ENCODE assay signal across 8 cellular contexts in the genomic region with DNA sequence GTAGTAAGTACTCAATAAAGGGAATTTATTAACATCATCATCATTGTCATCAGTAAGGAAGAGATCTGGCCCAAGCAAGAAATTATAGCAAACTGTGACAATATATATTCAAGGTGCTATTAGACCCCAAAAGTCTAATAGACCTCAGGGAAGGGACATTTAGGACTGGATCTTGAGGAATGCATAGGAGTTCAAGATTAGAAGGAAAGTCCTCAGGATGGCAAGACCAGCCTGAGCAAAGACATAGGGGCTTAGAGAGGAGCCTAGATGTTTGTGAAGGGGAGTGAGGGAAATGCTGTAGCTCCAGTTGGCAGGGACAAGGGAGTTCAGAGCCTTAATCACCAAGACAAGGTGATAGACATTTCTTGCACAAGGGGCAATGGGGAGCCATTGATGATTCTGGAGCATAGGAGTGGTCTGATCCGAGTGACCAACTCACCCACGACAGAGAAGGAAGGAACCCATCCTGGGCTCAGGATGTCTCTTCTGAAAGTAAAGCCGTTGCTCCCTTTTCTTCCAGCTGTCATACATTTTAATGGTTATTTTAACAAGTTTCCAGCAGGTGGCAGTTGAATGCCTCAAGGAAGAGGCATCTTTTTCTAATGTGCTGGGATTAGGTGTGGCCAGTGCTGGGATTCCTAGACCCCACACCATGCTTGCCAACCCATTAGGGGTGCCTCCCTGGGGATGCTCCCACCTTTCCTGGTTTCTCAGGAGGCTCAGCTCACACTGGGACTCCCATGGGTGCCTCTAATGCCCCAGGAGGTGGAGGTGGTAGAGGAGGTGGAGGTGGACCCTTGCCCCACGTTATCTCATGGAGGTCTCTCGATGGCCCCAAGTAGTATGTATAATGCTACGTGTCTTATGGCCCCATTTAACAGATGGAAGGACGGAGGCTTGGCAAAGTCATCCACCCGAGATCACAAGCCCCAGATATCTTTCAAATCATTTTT. TPM values are rescaled to one million over a fixed set of nuclear protein-coding genes. Genes with fewer than 3 reads are reported as not detected.
DNase-seq lines count a peak whose midpoint lies in the region; ATAC-seq and TF ChIP-seq lines count a peak whose summit lies in the region.

No MANE protein-coding gene starts in this region.

- no peaks in the 10 kb centered on the region for H3K36me3 Mint-ChIP-seq in CD4-positive, alpha-beta memory T cell

- H3K27ac Mint-ChIP-seq in CD4-positive, alpha-beta memory T cell = no peak overlapping the region

- intact Hi-C loops in CD4-positive, alpha-beta memory T cell (cut with micrococcal nuclease) = loop anchor here (1.0 kb wide), 1 partner anchor 198 kb away; no protein-coding TSS in a partner anchor

- H3K27me3 ChIP-seq in CD4-positive, alpha-beta memory T cell (ENCODE audit: insufficient read depth, low read length) = no peaks in the 10 kb centered on the region

- H3K27me3 Mint-ChIP-seq in CD4-positive, alpha-beta memory T cell = peaks cover 7 to 8% of the 10 kb centered on the region in 2 donors

- CTCF ChIA-PET in CD4-positive, alpha-beta memory T cell (lab: Charles Lee; ENCODE audit: partially characterized antibody) = interaction anchor here (1.0 to 1.4 kb wide), 3 partner anchors 8 to 435 kb away, joined by 3 to 5 read pairs (median 3); no protein-coding TSS in a partner anchor

- peak; percentile 53 for TF ChIP-seq CTCF in fibroblast of villous mesenchyme (IDR thresholded peaks at IDR 0.05; ENCODE audit: insufficient read depth, low read depth, low read length)
- TF ChIP-seq CTCF in retinal pigment epithelial cell (conservative IDR thresholded peaks at IDR 0.05; ENCODE audit: low read depth, low read length) = peak; percentile 57

- H3K9me3 ChIP-seq in CD4-positive, alpha-beta memory T cell (ENCODE audit: control insufficient read depth in 1 of 2, low read length in 2 of 2) = no peaks in the 10 kb centered on the region

- ATAC-seq in HG03039 (IDR thresholded peaks at IDR 0.05; ENCODE audit: unreplicated experiment) (no peak), GM19455 (IDR thresholded peaks at IDR 0.05; ENCODE audit: unreplicated experiment) (no peak)

- no peaks in the 10 kb centered on the region for H3K36me3 ChIP-seq in CD4-positive, alpha-beta memory T cell (ENCODE audit: insufficient read depth, low read length)

- H3K27ac ChIP-seq in CD4-positive, alpha-beta memory T cell (ENCODE audit: low read depth, low read length) = no peak overlapping the region

- H3K4me3 Mint-ChIP-seq in CD4-positive, alpha-beta memory T cell = no peak overlapping the region

- DNase-seq in ELF-1 (ENCODE audit: low read depth, low spot score) = peak; percentile 44
- peak; percentile 43 for DNase-seq in SK-N-DZ (ENCODE audit: low spot score)
- DNase-seq in fibroblast of villous mesenchyme (ENCODE audit: low read depth) = peak; percentile 55
- no peak for DNase-seq in retinal pigment epithelial cell (ENCODE audit: low read depth)
- DNase-seq in CD4-positive, alpha-beta memory T cell = no peak

- H3K4me1 ChIP-seq in CD4-positive, alpha-beta memory T cell (ENCODE audit: insufficient read depth, low read length) = no peaks in the 10 kb centered on the region

- H3K4me1 Mint-ChIP-seq in CD4-positive, alpha-beta memory T cell = peaks cover 0 to 3% (median 0%) of the 10 kb centered on the region in 4 donors

- no peak overlapping the region for H3K4me3 ChIP-seq in fibroblast of villous mesenchyme (ENCODE audit: low read depth, low read length)
- H3K4me3 ChIP-seq in retinal pigment epithelial cell (ENCODE audit: low read length) = no peak overlapping the region
- no peak overlapping the region for H3K4me3 ChIP-seq in CD4-positive, alpha-beta memory T cell (ENCODE audit: low read length in 2 of 2)

- POLR2A ChIA-PET in CD4-positive, alpha-beta memory T cell (lab: Charles Lee; ENCODE audit: partially characterized antibody) = no interaction called here

- TF ChIP-seq RAD21 in Ishikawa (IDR thresholded peaks at IDR 0.05; ENCODE audit: low read depth) = peak; percentile 72

- no peak for TF ChIP-seq EP300 in Ishikawa (IDR thresholded peaks at IDR 0.05; ENCODE audit: borderline replicate concordance)

- H3K9me3 Mint-ChIP-seq in CD4-positive, alpha-beta memory T cell = no peaks in the 10 kb centered on the region

TF ChIP-seq in Ishikawa, 13 proteins besides CTCF, POLR2A, EP300 and RAD21:
- TF ChIP-seq, protein P1, sequence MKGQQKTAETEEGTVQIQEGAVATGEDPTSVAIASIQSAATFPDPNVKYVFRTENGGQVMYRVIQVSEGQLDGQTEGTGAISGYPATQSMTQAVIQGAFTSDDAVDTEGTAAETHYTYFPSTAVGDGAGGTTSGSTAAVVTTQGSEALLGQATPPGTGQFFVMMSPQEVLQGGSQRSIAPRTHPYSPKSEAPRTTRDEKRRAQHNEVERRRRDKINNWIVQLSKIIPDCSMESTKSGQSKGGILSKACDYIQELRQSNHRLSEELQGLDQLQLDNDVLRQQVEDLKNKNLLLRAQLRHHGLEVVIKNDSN (IDR thresholded peaks at IDR 0.05) = no peak
- TF ChIP-seq CEBPB (IDR thresholded peaks at IDR 0.05) (no peak), CREB1 (IDR thresholded peaks at IDR 0.05; ENCODE audit: low read depth) (no peak), NFIC (IDR thresholded peaks at IDR 0.05) (no peak)
TF ChIP-seq in Ishikawa: peak in this region for 0.

RNA-seq across cellular contexts. Expression of a gene that starts 37.8 kb away (rescaled TPM):
- 21.3 and 30.7 TPM in 2 replicates for polyA plus RNA-seq in SK-N-DZ (2014; cell fraction: cytosol; rRNA removed)
- polyA plus RNA-seq in SK-N-DZ (2014; cell fraction: nucleus; rRNA removed) = 14.9 and 16.6 TPM in 2 replicates
- total RNA-seq in fibroblast of villous mesenchyme = 11.3 and 15.5 TPM in 2 replicates
- total RNA-seq in CD4-positive, alpha-beta memory T cell = 1 to 10 TPM; 4.7 to 6.4 TPM
- polyA plus RNA-seq in CD4-positive, alpha-beta memory T cell = 1 to 10 TPM in 1 of 2 donors, under 1 TPM in 1; 0.24 to 1.4 TPM

Comparison
In these comparisons a context has a peak if more than half of its experiments do, and no peak if none do; other contexts are left out.
1. DNase-seq: peak in ELF-1 (single experiment), SK-N-DZ (single experiment) and fibroblast of villous mesenchyme (single experiment); none in retinal pigment epithelial cell (single experiment) and CD4-positive, alpha-beta memory T cell (0 of 5).